1 cellular context compared by ENCODE assay signal in the genomic region with DNA sequence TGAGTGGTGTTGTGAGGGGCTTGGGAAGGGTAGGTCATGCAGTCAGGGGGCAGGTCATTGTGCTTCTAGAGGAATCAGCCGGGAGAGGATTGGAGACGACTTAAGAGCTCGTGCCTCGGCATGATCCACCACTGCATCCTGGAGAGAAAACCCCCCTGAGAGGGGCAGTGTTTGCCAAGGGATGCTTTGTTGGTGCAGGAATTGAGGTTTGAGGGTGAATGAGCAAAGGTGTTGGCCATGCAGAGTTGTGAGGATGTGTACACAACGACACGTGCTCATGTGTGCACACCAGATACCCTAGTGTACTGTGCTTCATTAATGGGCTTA.
TF ChIP-seq lines count a peak whose summit lies in the region.

No MANE protein-coding gene starts in this region.

TF ChIP-seq in GM23338, 12 proteins besides CTCF, POLR2A, EP300 and RAD21 (continued from another document):
- TF ChIP-seq, protein P1, sequence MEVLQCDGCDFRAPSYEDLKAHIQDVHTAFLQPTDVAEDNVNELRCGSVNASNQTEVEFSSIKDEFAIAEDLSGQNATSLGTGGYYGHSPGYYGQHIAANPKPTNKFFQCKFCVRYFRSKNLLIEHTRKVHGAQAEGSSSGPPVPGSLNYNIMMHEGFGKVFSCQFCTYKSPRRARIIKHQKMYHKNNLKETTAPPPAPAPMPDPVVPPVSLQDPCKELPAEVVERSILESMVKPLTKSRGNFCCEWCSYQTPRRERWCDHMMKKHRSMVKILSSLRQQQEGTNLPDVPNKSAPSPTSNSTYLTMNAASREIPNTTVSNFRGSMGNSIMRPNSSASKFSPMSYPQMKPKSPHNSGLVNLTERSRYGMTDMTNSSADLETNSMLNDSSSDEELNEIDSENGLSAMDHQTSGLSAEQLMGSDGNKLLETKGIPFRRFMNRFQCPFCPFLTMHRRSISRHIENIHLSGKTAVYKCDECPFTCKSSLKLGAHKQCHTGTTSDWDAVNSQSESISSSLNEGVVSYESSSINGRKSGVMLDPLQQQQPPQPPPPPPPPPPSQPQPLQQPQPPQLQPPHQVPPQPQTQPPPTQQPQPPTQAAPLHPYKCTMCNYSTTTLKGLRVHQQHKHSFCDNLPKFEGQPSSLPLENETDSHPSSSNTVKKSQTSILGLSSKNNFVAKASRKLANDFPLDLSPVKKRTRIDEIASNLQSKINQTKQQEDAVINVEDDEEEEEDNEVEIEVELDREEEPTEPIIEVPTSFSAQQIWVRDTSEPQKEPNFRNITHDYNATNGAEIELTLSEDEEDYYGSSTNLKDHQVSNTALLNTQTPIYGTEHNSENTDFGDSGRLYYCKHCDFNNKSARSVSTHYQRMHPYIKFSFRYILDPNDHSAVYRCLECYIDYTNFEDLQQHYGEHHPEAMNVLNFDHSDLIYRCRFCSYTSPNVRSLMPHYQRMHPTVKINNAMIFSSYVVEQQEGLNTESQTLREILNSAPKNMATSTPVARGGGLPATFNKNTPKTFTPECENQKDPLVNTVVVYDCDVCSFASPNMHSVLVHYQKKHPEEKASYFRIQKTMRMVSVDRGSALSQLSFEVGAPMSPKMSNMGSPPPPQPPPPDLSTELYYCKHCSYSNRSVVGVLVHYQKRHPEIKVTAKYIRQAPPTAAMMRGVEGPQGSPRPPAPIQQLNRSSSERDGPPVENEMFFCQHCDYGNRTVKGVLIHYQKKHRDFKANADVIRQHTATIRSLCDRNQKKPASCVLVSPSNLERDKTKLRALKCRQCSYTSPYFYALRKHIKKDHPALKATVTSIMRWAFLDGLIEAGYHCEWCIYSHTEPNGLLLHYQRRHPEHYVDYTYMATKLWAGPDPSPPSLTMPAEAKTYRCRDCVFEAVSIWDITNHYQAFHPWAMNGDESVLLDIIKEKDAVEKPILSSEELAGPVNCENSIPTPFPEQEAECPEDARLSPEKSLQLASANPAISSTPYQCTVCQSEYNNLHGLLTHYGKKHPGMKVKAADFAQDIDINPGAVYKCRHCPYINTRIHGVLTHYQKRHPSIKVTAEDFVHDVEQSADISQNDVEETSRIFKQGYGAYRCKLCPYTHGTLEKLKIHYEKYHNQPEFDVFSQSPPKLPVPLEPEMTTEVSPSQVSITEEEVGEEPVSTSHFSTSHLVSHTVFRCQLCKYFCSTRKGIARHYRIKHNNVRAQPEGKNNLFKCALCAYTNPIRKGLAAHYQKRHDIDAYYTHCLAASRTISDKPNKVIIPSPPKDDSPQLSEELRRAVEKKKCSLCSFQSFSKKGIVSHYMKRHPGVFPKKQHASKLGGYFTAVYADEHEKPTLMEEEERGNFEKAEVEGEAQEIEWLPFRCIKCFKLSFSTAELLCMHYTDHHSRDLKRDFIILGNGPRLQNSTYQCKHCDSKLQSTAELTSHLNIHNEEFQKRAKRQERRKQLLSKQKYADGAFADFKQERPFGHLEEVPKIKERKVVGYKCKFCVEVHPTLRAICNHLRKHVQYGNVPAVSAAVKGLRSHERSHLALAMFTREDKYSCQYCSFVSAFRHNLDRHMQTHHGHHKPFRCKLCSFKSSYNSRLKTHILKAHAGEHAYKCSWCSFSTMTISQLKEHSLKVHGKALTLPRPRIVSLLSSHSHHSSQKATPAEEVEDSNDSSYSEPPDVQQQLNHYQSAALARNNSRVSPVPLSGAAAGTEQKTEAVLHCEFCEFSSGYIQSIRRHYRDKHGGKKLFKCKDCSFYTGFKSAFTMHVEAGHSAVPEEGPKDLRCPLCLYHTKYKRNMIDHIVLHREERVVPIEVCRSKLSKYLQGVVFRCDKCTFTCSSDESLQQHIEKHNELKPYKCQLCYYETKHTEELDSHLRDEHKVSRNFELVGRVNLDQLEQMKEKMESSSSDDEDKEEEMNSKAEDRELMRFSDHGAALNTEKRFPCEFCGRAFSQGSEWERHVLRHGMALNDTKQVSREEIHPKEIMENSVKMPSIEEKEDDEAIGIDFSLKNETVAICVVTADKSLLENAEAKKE (CRISPR knock-in tag; IDR thresholded peaks at IDR 0.05), result no peak
- no peak for TF ChIP-seq NANOG (IDR thresholded peaks at IDR 0.05; ENCODE audit: borderline replicate concordance)
- no peak for TF ChIP-seq EZH2phosphoT487 (IDR thresholded peaks at IDR 0.05; ENCODE audit: unreplicated experiment)
- TF ChIP-seq, protein P2, sequence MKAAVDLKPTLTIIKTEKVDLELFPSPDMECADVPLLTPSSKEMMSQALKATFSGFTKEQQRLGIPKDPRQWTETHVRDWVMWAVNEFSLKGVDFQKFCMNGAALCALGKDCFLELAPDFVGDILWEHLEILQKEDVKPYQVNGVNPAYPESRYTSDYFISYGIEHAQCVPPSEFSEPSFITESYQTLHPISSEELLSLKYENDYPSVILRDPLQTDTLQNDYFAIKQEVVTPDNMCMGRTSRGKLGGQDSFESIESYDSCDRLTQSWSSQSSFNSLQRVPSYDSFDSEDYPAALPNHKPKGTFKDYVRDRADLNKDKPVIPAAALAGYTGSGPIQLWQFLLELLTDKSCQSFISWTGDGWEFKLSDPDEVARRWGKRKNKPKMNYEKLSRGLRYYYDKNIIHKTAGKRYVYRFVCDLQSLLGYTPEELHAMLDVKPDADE (IDR thresholded peaks at IDR 0.05), result no peak
- no peak for TF ChIP-seq ZNF331 (CRISPR knock-in tag; IDR thresholded peaks at IDR 0.05; ENCODE audit: low read depth)
- TF ChIP-seq CREB1 (CRISPR knock-in tag; IDR thresholded peaks at IDR 0.05; ENCODE audit: low read depth), result no peak
- no peak for TF ChIP-seq STAT1 (IDR thresholded peaks at IDR 0.05; ENCODE audit: unreplicated experiment)
- TF ChIP-seq, protein P3, sequence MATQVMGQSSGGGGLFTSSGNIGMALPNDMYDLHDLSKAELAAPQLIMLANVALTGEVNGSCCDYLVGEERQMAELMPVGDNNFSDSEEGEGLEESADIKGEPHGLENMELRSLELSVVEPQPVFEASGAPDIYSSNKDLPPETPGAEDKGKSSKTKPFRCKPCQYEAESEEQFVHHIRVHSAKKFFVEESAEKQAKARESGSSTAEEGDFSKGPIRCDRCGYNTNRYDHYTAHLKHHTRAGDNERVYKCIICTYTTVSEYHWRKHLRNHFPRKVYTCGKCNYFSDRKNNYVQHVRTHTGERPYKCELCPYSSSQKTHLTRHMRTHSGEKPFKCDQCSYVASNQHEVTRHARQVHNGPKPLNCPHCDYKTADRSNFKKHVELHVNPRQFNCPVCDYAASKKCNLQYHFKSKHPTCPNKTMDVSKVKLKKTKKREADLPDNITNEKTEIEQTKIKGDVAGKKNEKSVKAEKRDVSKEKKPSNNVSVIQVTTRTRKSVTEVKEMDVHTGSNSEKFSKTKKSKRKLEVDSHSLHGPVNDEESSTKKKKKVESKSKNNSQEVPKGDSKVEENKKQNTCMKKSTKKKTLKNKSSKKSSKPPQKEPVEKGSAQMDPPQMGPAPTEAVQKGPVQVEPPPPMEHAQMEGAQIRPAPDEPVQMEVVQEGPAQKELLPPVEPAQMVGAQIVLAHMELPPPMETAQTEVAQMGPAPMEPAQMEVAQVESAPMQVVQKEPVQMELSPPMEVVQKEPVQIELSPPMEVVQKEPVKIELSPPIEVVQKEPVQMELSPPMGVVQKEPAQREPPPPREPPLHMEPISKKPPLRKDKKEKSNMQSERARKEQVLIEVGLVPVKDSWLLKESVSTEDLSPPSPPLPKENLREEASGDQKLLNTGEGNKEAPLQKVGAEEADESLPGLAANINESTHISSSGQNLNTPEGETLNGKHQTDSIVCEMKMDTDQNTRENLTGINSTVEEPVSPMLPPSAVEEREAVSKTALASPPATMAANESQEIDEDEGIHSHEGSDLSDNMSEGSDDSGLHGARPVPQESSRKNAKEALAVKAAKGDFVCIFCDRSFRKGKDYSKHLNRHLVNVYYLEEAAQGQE (IDR thresholded peaks at IDR 0.05; ENCODE audit: unreplicated experiment), result no peak
- no peak for TF ChIP-seq POLR2AphosphoS5 (IDR thresholded peaks at IDR 0.05; ENCODE audit: low read depth)
